In the genomic region with DNA sequence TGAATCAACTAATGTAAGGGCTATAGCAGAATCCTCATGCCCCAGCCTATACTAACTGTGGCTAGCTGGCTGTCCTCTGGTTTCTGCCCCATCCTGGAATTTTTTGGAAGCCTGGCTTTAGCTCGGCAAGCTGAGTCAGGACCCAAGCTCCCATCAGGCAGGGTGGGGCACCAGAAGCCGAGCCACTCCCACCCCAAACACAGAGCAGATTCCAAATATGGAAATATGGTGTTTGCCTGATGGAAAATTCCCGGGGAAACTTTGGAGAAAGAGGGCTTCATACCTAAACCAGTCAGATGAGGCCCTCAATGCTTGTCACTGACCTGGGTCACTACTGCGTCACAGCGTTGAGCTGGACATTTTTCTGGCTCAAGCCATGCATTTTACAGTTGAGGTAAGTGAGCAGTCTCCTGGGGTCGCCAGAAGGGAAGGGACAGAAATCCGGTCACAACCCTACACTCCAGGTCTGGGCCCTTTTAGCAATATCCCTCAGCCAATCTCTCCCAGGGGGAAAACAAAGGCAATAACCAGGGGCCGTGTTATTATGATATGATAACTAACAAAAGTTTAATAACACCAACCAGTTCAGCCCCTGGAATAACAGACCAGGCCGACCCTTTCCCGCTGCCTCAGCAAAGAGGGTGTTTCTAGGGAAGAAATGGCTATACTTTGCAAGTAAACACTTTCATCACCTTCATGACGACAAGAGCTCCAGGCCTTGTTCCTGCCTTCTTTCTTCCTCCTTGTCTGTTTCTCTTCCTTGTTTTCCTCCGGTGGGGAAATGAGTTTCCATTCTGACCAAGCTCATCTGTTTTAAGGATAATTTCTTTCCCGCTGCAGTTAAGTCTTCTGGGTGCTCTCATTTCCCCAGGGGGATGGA, we compare ENCODE assay signal across 9 cellular contexts. TPM values are rescaled to one million over a fixed set of nuclear protein-coding genes. Genes with fewer than 3 reads are reported as not detected.
DNase-seq lines count a peak whose midpoint lies in the region; ATAC-seq lines count a peak whose summit lies in the region.
"Had no signal": no experiment of that assay in that cellular context is flagged by ENCODE, and none has a peak within 500 bp of the region (broad histone marks: within the 10 kb centered on the region; RNA-seq: fewer than 3 reads in every experiment).

No MANE protein-coding gene starts in this region.

- WGBS in mesodermal cell (ENCODE audit: insufficient coverage in 2 of 2), 2 experiments = 79 to 85% methylated on average over 5 to 7 of the region's 13 CpGs

- H3K27ac ChIP-seq in mesodermal cell (ENCODE audit: low read depth, low read length, severe bottlenecking) = peak overlapping the region; percentile 45

- no peak for ATAC-seq in stimulated activated naive CD8-positive, alpha-beta T cell treated with anti-CD3 and anti-CD28 coated beads, Interleukin-15, amount 100 ng/mL, for 72 hours
- ATAC-seq in HG02642 (IDR thresholded peaks at IDR 0.05; ENCODE audit: poor library complexity, unreplicated experiment) (no peak), GM19452 (IDR thresholded peaks at IDR 0.05; ENCODE audit: unreplicated experiment) (no peak)

- H3K27ac Mint-ChIP-seq in stimulated activated naive CD8-positive, alpha-beta T cell treated with anti-CD3 and anti-CD28 coated beads, Interleukin-15, Interleukin-2, amounts not matched to agents 100 ng/mL and 50 ng/mL, for 24 hours = peak overlapping the region; percentile 26
- no peak overlapping the region for H3K27ac Mint-ChIP-seq in stimulated activated naive CD8-positive, alpha-beta T cell treated with anti-CD3 and anti-CD28 coated beads, Interleukin-15, amount 100 ng/mL, for 72 hours
- H3K27ac Mint-ChIP-seq in dendritic cell treated with granulocyte-macrophage colony-stimulating factor and Interleukin-4, amounts not matched to agents 40 ng/mL and 50 ng/mL, for 4 days = peak overlapping the region; percentile 89
- no peak overlapping the region for H3K27ac Mint-ChIP-seq in activated T-helper 1 cell treated with anti-CD3 and anti-CD28 coated beads, Interleukin-12 subunit alpha, Interleukin-12 subunit beta, Interleukin-2, Interleukin-4 antibody, amounts not matched to agents 30 ng/mL and 10 ng/mL and 1 ng/mL, durations not matched to agents 14 hours and 24 hours and 36 hours

- H3K4me1 ChIP-seq in mesodermal cell (ENCODE audit: control insufficient read depth, insufficient read depth, low read length, poor library complexity, severe bottlenecking) = peaks cover 28% of the 10 kb centered on the region

- intact Hi-C loops in dendritic cell treated with granulocyte-macrophage colony-stimulating factor and Interleukin-4, amounts not matched to agents 40 ng/mL and 50 ng/mL, for 4 days (cut with micrococcal nuclease) = loop anchor here (2.0 kb wide), 1 partner anchor 29 kb away; no protein-coding TSS in a partner anchor
- intact Hi-C loops in activated T-helper 1 cell treated with anti-CD3 and anti-CD28 coated beads, Interleukin-12 subunit alpha, Interleukin-12 subunit beta, Interleukin-2, Interleukin-4 antibody, amounts not matched to agents 30 ng/mL and 10 ng/mL and 1 ng/mL, durations not matched to agents 14 hours and 24 hours and 36 hours (cut with micrococcal nuclease) = no loop called here

- no peak for DNase-seq in stimulated activated naive CD8-positive, alpha-beta T cell treated with anti-CD3 and anti-CD28 coated beads, Interleukin-15, amount 100 ng/mL, for 72 hours
- DNase-seq in activated T-helper 1 cell treated with anti-CD3 and anti-CD28 coated beads, Interleukin-12 subunit alpha, Interleukin-12 subunit beta, Interleukin-2, Interleukin-4 antibody, amounts not matched to agents 30 ng/mL and 10 ng/mL and 1 ng/mL, durations not matched to agents 14 hours and 24 hours and 36 hours (ENCODE audit: low spot score) = no peak
- no peak for DNase-seq in kidney glomerular epithelial cell (lab: John Stamatoyannopoulos, UW)
- DNase-seq: AML-193 had no signal

- no peak overlapping the region for H3K4me3 ChIP-seq in mesodermal cell (ENCODE audit: extremely low read depth, insufficient read depth, low read length, poor library complexity, severe bottlenecking)

- H3K36me3 ChIP-seq in mesodermal cell (ENCODE audit: control insufficient read depth, insufficient read depth, low read length) = no peaks in the 10 kb centered on the region

- no peaks in the 10 kb centered on the region for H3K27me3 Mint-ChIP-seq in stimulated activated naive CD8-positive, alpha-beta T cell treated with anti-CD3 and anti-CD28 coated beads, Interleukin-15, Interleukin-2, amounts not matched to agents 100 ng/mL and 50 ng/mL, for 24 hours
- H3K27me3 Mint-ChIP-seq in stimulated activated naive CD8-positive, alpha-beta T cell treated with anti-CD3 and anti-CD28 coated beads, Interleukin-15, amount 100 ng/mL, for 72 hours = no peaks in the 10 kb centered on the region
- H3K27me3 Mint-ChIP-seq in dendritic cell treated with granulocyte-macrophage colony-stimulating factor and Interleukin-4, amounts not matched to agents 40 ng/mL and 50 ng/mL, for 4 days = peaks cover 9% of the 10 kb centered on the region
- H3K27me3 Mint-ChIP-seq in activated T-helper 1 cell treated with anti-CD3 and anti-CD28 coated beads, Interleukin-12 subunit alpha, Interleukin-12 subunit beta, Interleukin-2, Interleukin-4 antibody, amounts not matched to agents 30 ng/mL and 10 ng/mL and 1 ng/mL, durations not matched to agents 14 hours and 24 hours and 36 hours (ENCODE audit: insufficient read depth) = peaks cover 7% of the 10 kb centered on the region

- H3K36me3 Mint-ChIP-seq in stimulated activated naive CD8-positive, alpha-beta T cell treated with anti-CD3 and anti-CD28 coated beads, Interleukin-15, Interleukin-2, amounts not matched to agents 100 ng/mL and 50 ng/mL, for 24 hours (ENCODE audit: low read depth) = no peaks in the 10 kb centered on the region
- no peaks in the 10 kb centered on the region for H3K36me3 Mint-ChIP-seq in dendritic cell treated with granulocyte-macrophage colony-stimulating factor and Interleukin-4, amounts not matched to agents 40 ng/mL and 50 ng/mL, for 4 days (ENCODE audit: low read depth)
- H3K36me3 Mint-ChIP-seq in activated T-helper 1 cell treated with anti-CD3 and anti-CD28 coated beads, Interleukin-12 subunit alpha, Interleukin-12 subunit beta, Interleukin-2, Interleukin-4 antibody, amounts not matched to agents 30 ng/mL and 10 ng/mL and 1 ng/mL, durations not matched to agents 14 hours and 24 hours and 36 hours (ENCODE audit: low read depth) = peaks cover 2% of the 10 kb centered on the region

- H3K4me3 Mint-ChIP-seq in stimulated activated naive CD8-positive, alpha-beta T cell treated with anti-CD3 and anti-CD28 coated beads, Interleukin-15, Interleukin-2, amounts not matched to agents 100 ng/mL and 50 ng/mL, for 24 hours = no peak overlapping the region
- H3K4me3 Mint-ChIP-seq in stimulated activated naive CD8-positive, alpha-beta T cell treated with anti-CD3 and anti-CD28 coated beads, Interleukin-15, amount 100 ng/mL, for 72 hours = no peak overlapping the region
- peak overlapping the region; percentile 51 for H3K4me3 Mint-ChIP-seq in dendritic cell treated with granulocyte-macrophage colony-stimulating factor and Interleukin-4, amounts not matched to agents 40 ng/mL and 50 ng/mL, for 4 days
- no peak overlapping the region for H3K4me3 Mint-ChIP-seq in activated T-helper 1 cell treated with anti-CD3 and anti-CD28 coated beads, Interleukin-12 subunit alpha, Interleukin-12 subunit beta, Interleukin-2, Interleukin-4 antibody, amounts not matched to agents 30 ng/mL and 10 ng/mL and 1 ng/mL, durations not matched to agents 14 hours and 24 hours and 36 hours

- no peaks in the 10 kb centered on the region for H3K9me3 ChIP-seq in mesodermal cell (ENCODE audit: control insufficient read depth, low read length)

- H3K9me3 Mint-ChIP-seq in stimulated activated naive CD8-positive, alpha-beta T cell treated with anti-CD3 and anti-CD28 coated beads, Interleukin-15, Interleukin-2, amounts not matched to agents 100 ng/mL and 50 ng/mL, for 24 hours = no peaks in the 10 kb centered on the region
- no peaks in the 10 kb centered on the region for H3K9me3 Mint-ChIP-seq in stimulated activated naive CD8-positive, alpha-beta T cell treated with anti-CD3 and anti-CD28 coated beads, Interleukin-15, amount 100 ng/mL, for 72 hours
- H3K9me3 Mint-ChIP-seq in dendritic cell treated with granulocyte-macrophage colony-stimulating factor and Interleukin-4, amounts not matched to agents 40 ng/mL and 50 ng/mL, for 4 days = no peaks in the 10 kb centered on the region
- no peaks in the 10 kb centered on the region for H3K9me3 Mint-ChIP-seq in activated T-helper 1 cell treated with anti-CD3 and anti-CD28 coated beads, Interleukin-12 subunit alpha, Interleukin-12 subunit beta, Interleukin-2, Interleukin-4 antibody, amounts not matched to agents 30 ng/mL and 10 ng/mL and 1 ng/mL, durations not matched to agents 14 hours and 24 hours and 36 hours

- H3K4me1 Mint-ChIP-seq in stimulated activated naive CD8-positive, alpha-beta T cell treated with anti-CD3 and anti-CD28 coated beads, Interleukin-15, Interleukin-2, amounts not matched to agents 100 ng/mL and 50 ng/mL, for 24 hours (ENCODE audit: low read depth) = no peaks in the 10 kb centered on the region
- H3K4me1 Mint-ChIP-seq in stimulated activated naive CD8-positive, alpha-beta T cell treated with anti-CD3 and anti-CD28 coated beads, Interleukin-15, amount 100 ng/mL, for 72 hours = peaks cover 10% of the 10 kb centered on the region
- H3K4me1 Mint-ChIP-seq in dendritic cell treated with granulocyte-macrophage colony-stimulating factor and Interleukin-4, amounts not matched to agents 40 ng/mL and 50 ng/mL, for 4 days (ENCODE audit: low read depth) = peaks cover 51% of the 10 kb centered on the region
- H3K4me1 Mint-ChIP-seq in activated T-helper 1 cell treated with anti-CD3 and anti-CD28 coated beads, Interleukin-12 subunit alpha, Interleukin-12 subunit beta, Interleukin-2, Interleukin-4 antibody, amounts not matched to agents 30 ng/mL and 10 ng/mL and 1 ng/mL, durations not matched to agents 14 hours and 24 hours and 36 hours (ENCODE audit: low read depth) = peaks cover 7% of the 10 kb centered on the region

RNA-seq across cellular contexts. Expression of a gene that starts 37.7 kb away (rescaled TPM):
- 1.7 TPM for polyA plus RNA-seq in mesodermal cell (2013, experiment 1 of 2)
- 1.8 TPM for polyA plus RNA-seq in mesodermal cell (2013, experiment 2 of 2)
- 249 and 257 TPM in 2 replicates for total RNA-seq in activated T-helper 1 cell treated with anti-CD3 and anti-CD28 coated beads, Interleukin-12 subunit alpha, Interleukin-12 subunit beta, Interleukin-2, Interleukin-4 antibody, amounts not matched to agents 30 ng/mL and 10 ng/mL and 1 ng/mL, durations not matched to agents 14 hours and 24 hours and 36 hours

Comparison
In these comparisons a context has a peak if more than half of its experiments do, and no peak if none do; other contexts are left out.
1. H3K27ac Mint-ChIP-seq: peak in stimulated activated naive CD8-positive, alpha-beta T cell treated with anti-CD3 and anti-CD28 coated beads, Interleukin-15, Interleukin-2, amounts not matched to agents 100 ng/mL and 50 ng/mL, for 24 hours (single experiment) and dendritic cell treated with granulocyte-macrophage colony-stimulating factor and Interleukin-4, amounts not matched to agents 40 ng/mL and 50 ng/mL, for 4 days (single experiment); none in stimulated activated naive CD8-positive, alpha-beta T cell treated with anti-CD3 and anti-CD28 coated beads, Interleukin-15, amount 100 ng/mL, for 72 hours (0 of 2) and activated T-helper 1 cell treated with anti-CD3 and anti-CD28 coated beads, Interleukin-12 subunit alpha, Interleukin-12 subunit beta, Interleukin-2, Interleukin-4 antibody, amounts not matched to agents 30 ng/mL and 10 ng/mL and 1 ng/mL, durations not matched to agents 14 hours and 24 hours and 36 hours (single experiment).